In the genomic region with DNA sequence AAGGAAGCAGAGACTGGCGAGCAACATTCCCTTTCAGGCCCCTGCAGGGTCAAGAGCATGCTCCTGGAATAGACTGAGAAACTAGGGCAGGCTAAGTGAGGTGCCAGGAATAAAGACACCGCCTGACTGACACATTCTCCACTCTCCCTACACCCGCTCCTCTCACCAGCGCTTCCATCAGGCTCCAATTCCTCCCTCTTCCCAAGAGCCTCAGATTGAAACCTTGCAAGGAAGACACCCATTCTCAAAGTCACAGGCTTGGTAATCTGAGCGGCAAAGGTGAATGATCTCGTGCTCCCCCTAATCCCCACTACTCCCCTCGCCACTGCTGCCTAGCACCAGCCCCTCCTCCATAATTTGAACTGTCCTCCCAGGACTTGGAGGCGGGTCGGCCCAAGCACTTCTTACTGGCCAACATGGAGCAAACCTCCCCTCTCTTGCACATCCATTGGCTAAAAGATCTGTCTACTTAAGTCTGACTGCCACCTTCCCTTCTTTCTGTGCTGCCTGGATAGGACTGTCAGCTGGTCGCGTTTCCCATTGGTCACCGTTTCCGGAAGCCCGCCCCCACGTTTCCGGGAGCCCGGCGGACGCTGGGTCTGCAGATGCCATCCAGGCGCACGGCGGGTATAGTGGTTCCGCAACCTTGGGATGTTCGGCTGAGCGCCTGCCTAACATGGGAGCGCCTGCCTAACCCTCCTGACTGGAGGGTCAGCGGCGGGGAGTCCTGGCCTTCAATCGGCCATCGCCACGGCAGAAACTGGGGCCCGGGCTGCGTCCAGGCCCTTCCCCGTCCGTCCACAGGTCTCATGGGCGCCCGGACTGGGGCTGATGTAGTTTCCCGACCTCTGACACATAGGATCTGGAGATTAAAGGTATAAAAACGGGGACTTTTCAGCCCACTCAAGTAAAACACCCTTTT, we compare ENCODE assay signal across 8 cellular contexts. TPM values are rescaled to one million over a fixed set of nuclear protein-coding genes. Genes with fewer than 3 reads are reported as not detected.
DNase-seq lines count a peak whose midpoint lies in the region; ATAC-seq lines count a peak whose summit lies in the region.

No MANE protein-coding gene starts in this region.

- no peaks in the 10 kb centered on the region for H3K27me3 ChIP-seq in SJCRH30
- H3K27me3 ChIP-seq in layer of hippocampus (ENCODE audit: control insufficient read depth, insufficient read depth, low read length): no peaks in the 10 kb centered on the region

- H3K36me3 Mint-ChIP-seq in IgD-negative memory B cell: peaks cover 9% of the 10 kb centered on the region

- H3K36me3 ChIP-seq in SJCRH30: peaks cover 3% of the 10 kb centered on the region; the same call in 1 of the 2 replicates

- peaks cover 0 to 6% (median 0%) of the 10 kb centered on the region in 3 donors for H3K4me1 Mint-ChIP-seq in IgD-negative memory B cell

- H3K4me3 ChIP-seq in SJCRH30: peak overlapping the region; percentile 67

- peak overlapping the region; percentile 79 to 92 (median 86) for H3K4me3 Mint-ChIP-seq in IgD-negative memory B cell

- DNase-seq in DMS114 treated with DMSO at 0.1 percent for 48 hours (lab: John Stamatoyannopoulos, UW; ENCODE audit: unreplicated experiment): peak; percentile 99
- peak; percentile 93 to 96 for DNase-seq in SJCRH30
- DNase-seq in caudate nucleus (lab: John Stamatoyannopoulos, UW): peak; percentile 59 to 99 (median 93)
- peak; percentile 5 for DNase-seq in stimulated activated CD8-positive, alpha-beta memory T cell treated with anti-CD3 and anti-CD28 coated beads, Interleukin-7, amount 100 ng/mL, for 48 hours (ENCODE audit: extremely low read depth in 1 of 2, low read depth in 1 of 2)
- DNase-seq in HT-29 (ENCODE audit: low spot score): no peak

- no peaks in the 10 kb centered on the region for H3K27me3 Mint-ChIP-seq in IgD-negative memory B cell

- no peaks in the 10 kb centered on the region for H3K4me1 ChIP-seq in SJCRH30

- ATAC-seq in GM18861 (IDR thresholded peaks at IDR 0.05; ENCODE audit: unreplicated experiment): no peak

- peak overlapping the region in 2 of 3 donors; percentile 50 to 84 for H3K27ac Mint-ChIP-seq in IgD-negative memory B cell

- peaks cover 13 to 38% (median 25%) of the 10 kb centered on the region in 3 donors for H3K9me3 Mint-ChIP-seq in IgD-negative memory B cell

- no peak overlapping the region for H3K27ac ChIP-seq in SJCRH30
- H3K27ac ChIP-seq in caudate nucleus (ENCODE audit: low read depth, low read length): no peak overlapping the region
- peak overlapping the region; percentile 46 for H3K27ac ChIP-seq in layer of hippocampus (ENCODE audit: low read depth, low read length)

- H3K9me3 ChIP-seq in SJCRH30 (replicated peaks): peaks cover 7% of the 10 kb centered on the region

RNA-seq across cellular contexts. Expression of a gene that starts 33.6 kb away (rescaled TPM):
- 9.6 TPM for polyA plus RNA-seq in IgD-negative memory B cell
- total RNA-seq in SJCRH30 (2014; rRNA removed; shearing (Covaris generic)): 8.3 and 10.2 TPM in 2 replicates
- 2.3 and 3.7 TPM in 2 replicates for total RNA-seq in HT-29 (2014; rRNA removed; shearing (Covaris generic))

RNA-seq across cellular contexts. Expression of a gene that starts 41.2 kb away (rescaled TPM):
- polyA plus RNA-seq in IgD-negative memory B cell: 5.8 TPM
- total RNA-seq in SJCRH30 (2014; rRNA removed; shearing (Covaris generic)): 10.1 and 12.7 TPM in 2 replicates
- total RNA-seq in HT-29 (2014; rRNA removed; shearing (Covaris generic)): 3.7 and 4.3 TPM in 2 replicates
